ENCODE assay signal across 14 cellular contexts in the genomic region with DNA sequence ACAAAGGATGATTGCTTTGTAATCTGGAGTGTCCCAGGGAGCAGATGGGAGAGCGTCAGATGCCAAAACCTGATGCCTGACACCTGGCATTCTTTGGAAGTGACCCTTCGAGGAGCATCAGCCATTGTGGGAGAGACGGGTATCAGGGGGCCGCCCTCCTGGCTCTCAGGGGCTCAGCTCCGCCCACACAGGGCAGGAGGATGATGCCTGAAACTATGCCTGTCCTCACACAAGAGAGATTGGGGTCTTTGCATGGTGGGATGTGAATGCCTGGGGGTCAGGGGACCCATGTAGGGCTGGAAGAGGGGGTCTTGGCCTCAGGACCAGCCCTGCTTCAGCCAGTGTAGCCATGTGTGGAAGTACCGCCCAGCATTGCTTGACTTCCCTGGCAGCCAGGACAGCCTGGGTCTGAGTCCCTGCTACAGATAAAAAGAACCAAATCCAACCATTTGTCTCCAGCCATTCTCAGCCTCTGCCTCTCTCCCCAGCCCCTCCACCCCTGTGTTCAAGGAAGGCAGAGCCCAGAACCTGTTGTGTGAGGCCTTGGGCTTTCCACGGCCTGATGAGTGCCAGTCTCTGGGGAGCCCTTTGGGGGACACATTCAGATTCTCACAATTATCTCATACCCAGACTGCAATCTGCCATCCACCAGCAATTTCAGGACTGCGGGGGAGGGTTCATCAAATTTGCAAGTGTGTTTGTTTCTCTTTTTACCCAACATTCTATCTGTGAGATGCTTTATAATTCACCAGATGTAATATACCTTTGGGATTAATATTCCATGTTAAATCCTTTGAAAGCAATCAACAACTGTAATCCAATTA.
DNase-seq lines count a peak whose midpoint lies in the region; ATAC-seq lines count a peak whose summit lies in the region.
"Had no signal": no experiment of that assay in that cellular context is flagged by ENCODE, and none has a peak within 500 bp of the region (broad histone marks: within the 10 kb centered on the region; RNA-seq: fewer than 3 reads in every experiment).

No MANE protein-coding gene starts in this region.

- ATAC-seq in Right ventricle myocardium superior (ENCODE audit: poor library complexity) (peak; percentile 10), GM21723 (IDR thresholded peaks at IDR 0.05; ENCODE audit: unreplicated experiment) (no peak), left ventricle myocardium superior (no peak)
- no peak for ATAC-seq in stimulated activated naive CD8-positive, alpha-beta T cell treated with anti-CD3 and anti-CD28 coated beads, Interleukin-15, amount 100 ng/mL, for 72 hours
- ATAC-seq: activated naive CD4-positive, alpha-beta T cell treated with anti-CD3 and anti-CD28 coated beads, Interleukin-2, amount 50 U/mL, for 72 hours; activated T-cell treated with anti-CD3 and anti-CD28 coated beads, Interleukin-2, amount 50 U/mL, for 4 hours had no signal

- intact Hi-C loops in Right ventricle myocardium superior (cut with DNase I): no loop called here
- intact Hi-C loops in cardiac septum (cut with DNase I): no loop called here
- intact Hi-C loops in left ventricle myocardium superior (cut with micrococcal nuclease): no loop called here

- H3K27me3 Mint-ChIP-seq in stimulated activated naive CD8-positive, alpha-beta T cell treated with anti-CD3 and anti-CD28 coated beads, Interleukin-15, amount 100 ng/mL, for 72 hours: peaks cover 23% of the 10 kb centered on the region

- DNase-seq in Right ventricle myocardium superior (no peak), cardiac septum (ENCODE audit: low spot score) (no peak), NCI-H2171 (lab: John Stamatoyannopoulos, UW) (peak; percentile 81), iPS-NIHi11 (ENCODE audit: low spot score) (peak; percentile 55), left ventricle myocardium superior (no peak), NCI-H2107 treated with DMSO at 0.1 percent for 48 hours (lab: John Stamatoyannopoulos, UW; ENCODE audit: unreplicated experiment) (no peak)
- DNase-seq in stimulated activated naive CD8-positive, alpha-beta T cell treated with anti-CD3 and anti-CD28 coated beads, Interleukin-15, amount 100 ng/mL, for 72 hours: no peak
- DNase-seq: activated CD4-positive, alpha-beta T cell treated with anti-CD3 and anti-CD28 coated beads, Interleukin-2, amount 50 U/mL, for 48 hours; activated T-cell treated with anti-CD3 and anti-CD28 coated beads, Interleukin-2, amount 50 U/mL, for 4 hours; OCI-M1; SK-N-SH; stimulated activated naive CD4-positive, alpha-beta T cell treated with Interleukin-2 at 50 U/mL for 16 hours had no signal

- H3K4me3 Mint-ChIP-seq in stimulated activated naive CD8-positive, alpha-beta T cell treated with anti-CD3 and anti-CD28 coated beads, Interleukin-15, amount 100 ng/mL, for 72 hours: no peak overlapping the region
- H3K4me3 Mint-ChIP-seq: activated T-cell treated with anti-CD3 and anti-CD28 coated beads, Interleukin-2, amount 50 U/mL, for 4 hours had no signal

- no peak overlapping the region for H3K27ac Mint-ChIP-seq in stimulated activated naive CD8-positive, alpha-beta T cell treated with anti-CD3 and anti-CD28 coated beads, Interleukin-15, amount 100 ng/mL, for 72 hours
- H3K27ac Mint-ChIP-seq: activated naive CD4-positive, alpha-beta T cell treated with anti-CD3 and anti-CD28 coated beads, Interleukin-2, amount 50 U/mL, for 72 hours had no signal

- H3K4me1 Mint-ChIP-seq in stimulated activated naive CD8-positive, alpha-beta T cell treated with anti-CD3 and anti-CD28 coated beads, Interleukin-15, amount 100 ng/mL, for 72 hours: no peaks in the 10 kb centered on the region

- no peaks in the 10 kb centered on the region for H3K9me3 Mint-ChIP-seq in stimulated activated naive CD8-positive, alpha-beta T cell treated with anti-CD3 and anti-CD28 coated beads, Interleukin-15, amount 100 ng/mL, for 72 hours
- H3K9me3 Mint-ChIP-seq: activated naive CD4-positive, alpha-beta T cell treated with anti-CD3 and anti-CD28 coated beads, Interleukin-2, amount 50 U/mL, for 72 hours; activated T-cell treated with anti-CD3 and anti-CD28 coated beads, Interleukin-2, amount 50 U/mL, for 4 hours had no signal

Comparison
In these comparisons a context has a peak if more than half of its experiments do, and no peak if none do; other contexts are left out.
1. DNase-seq: peak in NCI-H2171 (single experiment) and iPS-NIHi11 (single experiment); none in Right ventricle myocardium superior (single experiment), cardiac septum (single experiment), stimulated activated naive CD8-positive, alpha-beta T cell treated with anti-CD3 and anti-CD28 coated beads, Interleukin-15, amount 100 ng/mL, for 72 hours (0 of 2), left ventricle myocardium superior (single experiment) and NCI-H2107 treated with DMSO at 0.1 percent for 48 hours (single experiment).